15 cellular contexts compared by ENCODE assay signal in the genomic region with DNA sequence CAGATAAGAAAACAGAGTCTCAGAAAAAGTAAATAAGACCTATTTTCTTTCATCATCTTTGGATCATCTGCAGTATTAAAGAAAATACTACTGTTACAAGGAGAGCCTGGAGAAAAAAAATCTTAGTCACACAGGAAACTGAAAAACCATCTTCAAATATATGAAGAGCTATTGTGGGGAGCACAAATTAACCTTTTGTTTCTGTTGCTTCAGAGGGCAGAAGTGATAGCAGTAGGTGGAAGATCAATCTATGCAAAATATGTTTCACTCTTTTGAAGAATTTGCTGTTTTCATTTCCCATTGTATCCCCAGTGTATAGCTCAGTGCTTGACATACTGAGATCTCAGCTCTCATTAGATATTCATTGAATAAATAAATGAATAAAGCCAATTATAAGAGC. TPM values are rescaled to one million over a fixed set of nuclear protein-coding genes. Genes with fewer than 3 reads are reported as not detected.
DNase-seq lines count a peak whose midpoint lies in the region; ATAC-seq and TF ChIP-seq lines count a peak whose summit lies in the region.
"Had no signal": no experiment of that assay in that cellular context is flagged by ENCODE, and none has a peak within 500 bp of the region (broad histone marks: within the 10 kb centered on the region; RNA-seq: fewer than 3 reads in every experiment).

No MANE protein-coding gene starts in this region.

- peak overlapping the region; percentile 48 for H3K27ac ChIP-seq in CD8-positive, alpha-beta memory T cell (ENCODE audit: low read depth, low read length)
- no peak overlapping the region for H3K27ac ChIP-seq in OCI-LY7 (ENCODE audit: low read depth, low read length, poor library complexity, severe bottlenecking)
- H3K27ac ChIP-seq: breast epithelium, C4-2B had no signal

- H3K27ac Mint-ChIP-seq in CD8-positive, alpha-beta memory T cell = peak overlapping the region; percentile 89 to 100 (median 98)
- H3K27ac Mint-ChIP-seq in activated B cell treated with CpG ODN at 0.5 μM for 24 hours (peak overlapping the region; percentile 3), CD14-positive monocyte (no peak overlapping the region)
- H3K27ac Mint-ChIP-seq: mesothelial cell of epicardium had no signal

- peaks cover 39% of the 10 kb centered on the region for H3K4me1 ChIP-seq in CD8-positive, alpha-beta memory T cell (ENCODE audit: insufficient read depth, low read length)
- H3K4me1 ChIP-seq in OCI-LY7 (ENCODE audit: insufficient read depth, low read length, poor library complexity, severe bottlenecking) = peaks cover 13% of the 10 kb centered on the region
- H3K4me1 ChIP-seq: breast epithelium had no signal

- ATAC-seq in GM19372 (IDR thresholded peaks at IDR 0.05; ENCODE audit: low read depth, unreplicated experiment) = peak; percentile 47
- ATAC-seq in HG02938 (IDR thresholded peaks at IDR 0.05; ENCODE audit: unreplicated experiment) = peak; percentile 67
- ATAC-seq in activated B cell treated with CpG ODN at 0.5 μM for 24 hours (ENCODE audit: low read depth) = no peak

- peaks cover 47 to 60% (median 49%) of the 10 kb centered on the region in 3 donors for H3K4me1 Mint-ChIP-seq in CD8-positive, alpha-beta memory T cell
- peaks cover 41% of the 10 kb centered on the region for H3K4me1 Mint-ChIP-seq in activated B cell treated with CpG ODN at 0.5 μM for 24 hours
- no peaks in the 10 kb centered on the region for H3K4me1 Mint-ChIP-seq in CD14-positive monocyte

- POLR2A ChIA-PET in CD8-positive, alpha-beta memory T cell (lab: Charles Lee) = interaction anchor here (0.5 to 1.9 kb wide), 5 partner anchors 12 to 96 kb away, joined by 3 to 32 read pairs (median 5); no protein-coding TSS in a partner anchor
- POLR2A ChIA-PET in activated B cell treated with CpG ODN at 0.5 μM for 24 hours (lab: Charles Lee) (interaction anchor here (0.6 to 4.2 kb wide), 4 partner anchors 12 to 130 kb away, joined by 5 to 24 read pairs (median 12); partner anchors contain the start of genes ABHD17B, C9orf85 and CEMIP2), OCI-LY7 (lab: Charles Lee) (interaction anchor here (0.5 to 1.2 kb wide), 4 partner anchors 15 to 130 kb away, joined by 3 to 4 read pairs (median 3); partner anchors contain the start of genes ABHD17B and C9orf85)

- DNase-seq in CD8-positive, alpha-beta memory T cell = peak in 1 of 5 donors; percentile 36
- DNase-seq in activated B cell treated with CpG ODN at 0.5 μM for 24 hours (no peak), GM10266 (ENCODE audit: extremely low spot score) (no peak), CD14-positive monocyte (ENCODE audit: low spot score) (no peak), cardiac septum (ENCODE audit: low spot score) (no peak), OCI-LY7 (ENCODE audit: low spot score) (no peak)
- DNase-seq: activated CD4-positive, CD25-positive, alpha-beta regulatory T cell treated with anti-CD3 and anti-CD28 coated beads, Interleukin-2, amount 50 U/mL, for 72 hours; foreskin melanocyte; stimulated activated CD4-positive, alpha-beta T cell treated with anti-CD3 and anti-CD28 coated beads, Interleukin-12 subunit alpha, Interleukin-12 subunit beta, amount 100 ng/mL, for 4 hours; substantia nigra had no signal

- no peak overlapping the region for H2AFZ ChIP-seq in OCI-LY7 (ENCODE audit: low read length)

- no peaks in the 10 kb centered on the region for H3K36me3 ChIP-seq in CD8-positive, alpha-beta memory T cell (ENCODE audit: insufficient read depth, low read length)
- no peaks in the 10 kb centered on the region for H3K36me3 ChIP-seq in OCI-LY7 (ENCODE audit: insufficient read depth, low read length)
- H3K36me3 ChIP-seq: breast epithelium had no signal

- no peaks in the 10 kb centered on the region for H3K9me3 Mint-ChIP-seq in CD8-positive, alpha-beta memory T cell
- H3K9me3 Mint-ChIP-seq in activated B cell treated with CpG ODN at 0.5 μM for 24 hours (no peaks in the 10 kb centered on the region), CD14-positive monocyte (no peaks in the 10 kb centered on the region)

- no TSS peak for BruUV-seq in OCI-LY7 (replicated peaks; lab: Mats Ljungman, UMichigan)

- H4K20me1 ChIP-seq in OCI-LY7 (ENCODE audit: insufficient read depth, low read length) = no peaks in the 10 kb centered on the region

- no peaks in the 10 kb centered on the region for H3K27me3 ChIP-seq in CD8-positive, alpha-beta memory T cell (ENCODE audit: insufficient read depth, low read length, poor library complexity, severe bottlenecking)
- H3K27me3 ChIP-seq: breast epithelium had no signal

- H3K36me3 Mint-ChIP-seq in CD8-positive, alpha-beta memory T cell = peaks cover 0 to 3% (median 0%) of the 10 kb centered on the region in 3 donors
- H3K36me3 Mint-ChIP-seq in activated B cell treated with CpG ODN at 0.5 μM for 24 hours (ENCODE audit: low read depth) = no peaks in the 10 kb centered on the region
- H3K36me3 Mint-ChIP-seq in CD14-positive monocyte = no peaks in the 10 kb centered on the region
- H3K36me3 Mint-ChIP-seq: mesothelial cell of epicardium had no signal

- intact Hi-C loops in activated B cell treated with CpG ODN at 0.5 μM for 24 hours (cut with micrococcal nuclease) (no loop called here), CD14-positive monocyte (cut with micrococcal nuclease) (no loop called here), cardiac septum (cut with DNase I) (no loop called here), OCI-LY7 (cut with micrococcal nuclease; ENCODE audit: unreplicated experiment) (no loop called here)

- H3K9me3 ChIP-seq in CD8-positive, alpha-beta memory T cell (ENCODE audit: low read length) = no peaks in the 10 kb centered on the region
- H3K9me3 ChIP-seq in OCI-LY7 (ENCODE audit: low read length) = no peaks in the 10 kb centered on the region
- H3K9me3 ChIP-seq: breast epithelium had no signal

- CTCF ChIA-PET in CD8-positive, alpha-beta memory T cell (lab: Charles Lee) = interaction anchor here (0.9 to 8.3 kb wide), 7 partner anchors 13 to 243 kb away, joined by 3 to 95 read pairs (median 6); partner anchors contain the start of gene CEMIP2
- CTCF ChIA-PET in activated B cell treated with CpG ODN at 0.5 μM for 24 hours (lab: Charles Lee) = interaction anchor here (2.7 to 5.1 kb wide), 4 partner anchors 12 to 243 kb away, joined by 9 to 52 read pairs (median 30); no protein-coding TSS in a partner anchor
- CTCF ChIA-PET in OCI-LY7 (lab: Charles Lee; ENCODE audit: unreplicated experiment) = interaction anchor here (1.4 kb wide), 1 partner anchor 13 kb away, joined by 4 read pairs; no protein-coding TSS in a partner anchor

- H3K27me3 Mint-ChIP-seq in CD8-positive, alpha-beta memory T cell = no peaks in the 10 kb centered on the region
- H3K27me3 Mint-ChIP-seq in activated B cell treated with CpG ODN at 0.5 μM for 24 hours (no peaks in the 10 kb centered on the region), CD14-positive monocyte (ENCODE audit: low read depth in 3 of 3) (no peaks in the 10 kb centered on the region)

- H3K4me2 ChIP-seq in OCI-LY7 (ENCODE audit: low read length) = no peak overlapping the region

- H3K9me2 ChIP-seq in OCI-LY7 (ENCODE audit: insufficient read depth, low read length) = no peaks in the 10 kb centered on the region

- H3K79me2 ChIP-seq in OCI-LY7 (ENCODE audit: insufficient read depth, low read depth, low read length) = no peaks in the 10 kb centered on the region

- TF ChIP-seq CTCF in activated B cell treated with CpG ODN at 0.5 μM for 24 hours (IDR thresholded peaks at IDR 0.05) (no peak), GM10266 (IDR thresholded peaks at IDR 0.05; ENCODE audit: control insufficient read depth, insufficient read depth, low read depth, missing control alignments) (no peak), CD14-positive monocyte (IDR thresholded peaks at IDR 0.05) (no peak), OCI-LY7 (conservative IDR thresholded peaks at IDR 0.05; ENCODE audit: low read length) (no peak)

- H3K4me3 Mint-ChIP-seq in CD8-positive, alpha-beta memory T cell = peak overlapping the region; percentile 1 to 80 (median 36)
- H3K4me3 Mint-ChIP-seq in activated B cell treated with CpG ODN at 0.5 μM for 24 hours (no peak overlapping the region), CD14-positive monocyte (no peak overlapping the region)
- H3K4me3 Mint-ChIP-seq: mesothelial cell of epicardium had no signal

- H3K4me3 ChIP-seq in CD8-positive, alpha-beta memory T cell (ENCODE audit: low read length) = no peak overlapping the region
- H3K4me3 ChIP-seq in OCI-LY7 (ENCODE audit: low read depth, low read length, poor library complexity, severe bottlenecking) = no peak overlapping the region
- H3K4me3 ChIP-seq: breast epithelium had no signal

RNA-seq across cellular contexts. Expression of gene CEMIP2, which starts 13.1 kb away (rescaled TPM):
- 10 to 100 TPM; 74.1 to 75.5 TPM for total RNA-seq in CD8-positive, alpha-beta memory T cell
- polyA plus RNA-seq in CD8-positive, alpha-beta memory T cell = 8.8 TPM
- total RNA-seq in activated B cell treated with CpG ODN at 0.5 μM for 24 hours (21.3 and 25.5 TPM in 2 replicates), cardiac septum (11.2 TPM), OCI-LY7 (2022) (3.9 and 4.8 TPM in 2 replicates)
- 10 to 100 TPM; 11.6 to 21.4 TPM for polyA plus RNA-seq in CD14-positive monocyte
- 0.90 and 1.8 TPM in 2 replicates for total RNA-seq in OCI-LY7 (2014; rRNA removed; shearing (Covaris generic))

Comparison
In these comparisons a context has a peak if more than half of its experiments do, and no peak if none do; other contexts are left out.
1. H3K27ac Mint-ChIP-seq: peak in CD8-positive, alpha-beta memory T cell (8 of 8) and activated B cell treated with CpG ODN at 0.5 μM for 24 hours (single experiment); none in CD14-positive monocyte (0 of 7).
2. H3K4me3 Mint-ChIP-seq: peak in CD8-positive, alpha-beta memory T cell (7 of 7); none in activated B cell treated with CpG ODN at 0.5 μM for 24 hours (single experiment) and CD14-positive monocyte (0 of 2).